Comparison of ENCODE assay signal across 27 cellular contexts in the genomic region with DNA sequence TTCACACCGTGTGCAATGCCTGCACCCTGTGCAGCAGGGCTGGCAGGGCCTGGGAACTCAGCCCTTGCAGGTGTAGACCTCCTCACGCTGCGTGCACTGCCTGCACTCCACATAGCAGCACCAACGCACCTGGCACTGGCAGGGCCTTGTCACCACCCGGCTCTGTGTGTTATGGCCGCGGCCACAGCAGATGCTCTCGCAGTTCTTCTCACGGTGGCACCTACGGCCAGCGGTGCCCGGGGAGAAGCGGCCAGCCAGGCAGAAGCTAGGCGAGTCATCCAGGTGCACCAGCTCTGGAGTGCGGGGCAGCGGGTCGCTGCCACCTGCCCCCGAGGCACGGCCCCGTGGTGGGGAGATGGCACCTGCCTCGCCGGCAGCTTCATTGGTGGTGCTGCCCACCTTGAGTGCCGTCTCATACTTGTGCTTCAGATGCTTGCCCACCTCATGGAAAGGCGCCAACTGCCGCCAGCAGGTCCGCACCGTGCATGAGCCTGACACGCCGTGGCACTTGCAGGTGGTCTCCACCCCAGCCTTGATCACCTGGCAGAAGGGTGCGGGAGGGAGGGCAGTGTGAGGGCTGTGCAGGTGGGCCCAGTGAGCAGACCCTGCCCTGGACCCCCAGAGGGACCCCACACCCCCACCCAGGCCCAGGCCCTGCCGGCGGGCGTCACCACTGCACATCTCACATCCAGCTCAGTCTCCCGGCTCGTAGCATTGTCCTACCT. TPM values are rescaled to one million over a fixed set of nuclear protein-coding genes. Genes with fewer than 3 reads are reported as not detected.
"Had no signal": no experiment of that assay in that cellular context is flagged by ENCODE, and none has a peak within 500 bp of the region (broad histone marks: within the 10 kb centered on the region; RNA-seq: fewer than 3 reads in every experiment).

No MANE protein-coding gene starts in this region.

- ATAC-seq: activated CD8-positive, alpha-beta T cell treated with anti-CD3 and anti-CD28 coated beads, Interleukin-2, amount 10 ng/mL, durations not matched to agents 7 days and 5 days; body of pancreas; K562; WTC11 had no signal

- H3K4me1 Mint-ChIP-seq: activated naive CD4-positive, alpha-beta T cell treated with anti-CD3 and anti-CD28 coated beads, Interleukin-2, amount 50 U/mL, for 24 hours had no signal

- H3K9me3 ChIP-seq: ascending aorta, body of pancreas, Peyer's patch had no signal

- H3K27ac Mint-ChIP-seq: activated CD8-positive, alpha-beta T cell treated with anti-CD3 and anti-CD28 coated beads, Interleukin-2, amount 10 ng/mL, durations not matched to agents 7 days and 5 days; activated naive CD4-positive, alpha-beta T cell treated with anti-CD3 and anti-CD28 coated beads, Interleukin-2, amount 50 U/mL, for 24 hours; activated T-cell treated with anti-CD3 and anti-CD28 coated beads, Interleukin-2, amount 50 U/mL, for 24 hours; activated T-helper 1 cell treated with anti-CD3 and anti-CD28 coated beads, Interleukin-12 subunit alpha, Interleukin-12 subunit beta, Interleukin-2, Interleukin-4 antibody, amounts not matched to agents 30 ng/mL and 10 ng/mL and 1 ng/mL, durations not matched to agents 14 hours and 24 hours and 36 hours; T-helper 1 cell treated with Interleukin-12 subunit alpha and Interleukin-12 subunit beta and Interleukin-4 antibody, amounts not matched to agents 30 μg/mL and 1 μg/mL, for 36 hours; WTC11 had no signal

- H3K36me3 Mint-ChIP-seq: activated naive CD4-positive, alpha-beta T cell treated with anti-CD3 and anti-CD28 coated beads, Interleukin-2, amount 50 U/mL, for 24 hours; WTC11 had no signal

- H3K4me1 ChIP-seq: ascending aorta, body of pancreas, Peyer's patch had no signal

- H3K4me3 Mint-ChIP-seq: activated CD8-positive, alpha-beta T cell treated with anti-CD3 and anti-CD28 coated beads, Interleukin-2, amount 10 ng/mL, durations not matched to agents 7 days and 5 days; activated naive CD4-positive, alpha-beta T cell treated with anti-CD3 and anti-CD28 coated beads, Interleukin-2, amount 50 U/mL, for 24 hours; activated T-cell treated with anti-CD3 and anti-CD28 coated beads, Interleukin-2, amount 50 U/mL, for 24 hours; activated T-helper 1 cell treated with anti-CD3 and anti-CD28 coated beads, Interleukin-12 subunit alpha, Interleukin-12 subunit beta, Interleukin-2, Interleukin-4 antibody, amounts not matched to agents 30 ng/mL and 10 ng/mL and 1 ng/mL, durations not matched to agents 14 hours and 24 hours and 36 hours; T-helper 1 cell treated with Interleukin-12 subunit alpha and Interleukin-12 subunit beta and Interleukin-4 antibody, amounts not matched to agents 30 μg/mL and 1 μg/mL, for 36 hours; WTC11 had no signal

- H3K4me3 ChIP-seq: ascending aorta, body of pancreas, K562, Peyer's patch had no signal

- FAIRE-seq: bronchial epithelial cell, K562 had no signal

- H3K27ac ChIP-seq: ascending aorta, body of pancreas, Peyer's patch, RWPE1 had no signal

- DNase-seq: activated CD4-positive, alpha-beta T cell treated with anti-CD3 and anti-CD28 coated beads for 48 hours; activated CD4-positive, alpha-beta T cell treated with anti-CD3 and anti-CD28 coated beads, Interleukin-2, amount 50 U/mL, for 4 hours; activated CD4-positive, CD25-positive, alpha-beta regulatory T cell treated with anti-CD3 and anti-CD28 coated beads, Interleukin-2, amount 50 U/mL, for 72 hours; activated CD8-positive, alpha-beta memory T cell treated with anti-CD3 and anti-CD28 coated beads, Interleukin-2, amount 50 U/mL, for 48 hours; activated CD8-positive, alpha-beta T cell treated with anti-CD3 and anti-CD28 coated beads, Interleukin-2, amount 10 ng/mL, durations not matched to agents 7 days and 5 days; activated effector memory CD4-positive, alpha-beta T cell treated with Interleukin-2 at 50 U/mL for 16 hours; activated naive CD4-positive, alpha-beta T cell; activated T-cell treated with anti-CD3 and anti-CD28 coated beads, Interleukin-2, amount 50 U/mL, for 24 hours; body of pancreas; Karpas-422; MM.1S; NCI-H1105; NCI-H1436; NCI-H1694 treated with DMSO at 0.1 percent for 48 hours; NCI-H2029 treated with DMSO at 0.1 percent for 48 hours; NCI-H524; Peyer's patch; SHP77 treated with DMSO at 0.1 percent for 48 hours had no signal

- H3K27me3 Mint-ChIP-seq: activated naive CD4-positive, alpha-beta T cell treated with anti-CD3 and anti-CD28 coated beads, Interleukin-2, amount 50 U/mL, for 24 hours; activated T-cell treated with anti-CD3 and anti-CD28 coated beads, Interleukin-2, amount 50 U/mL, for 24 hours had no signal

- H3K9me3 Mint-ChIP-seq: activated naive CD4-positive, alpha-beta T cell treated with anti-CD3 and anti-CD28 coated beads, Interleukin-2, amount 50 U/mL, for 24 hours; activated T-cell treated with anti-CD3 and anti-CD28 coated beads, Interleukin-2, amount 50 U/mL, for 24 hours; activated T-helper 1 cell treated with anti-CD3 and anti-CD28 coated beads, Interleukin-12 subunit alpha, Interleukin-12 subunit beta, Interleukin-2, Interleukin-4 antibody, amounts not matched to agents 30 ng/mL and 10 ng/mL and 1 ng/mL, durations not matched to agents 14 hours and 24 hours and 36 hours; T-helper 1 cell treated with Interleukin-12 subunit alpha and Interleukin-12 subunit beta and Interleukin-4 antibody, amounts not matched to agents 30 μg/mL and 1 μg/mL, for 36 hours; WTC11 had no signal

- H3K36me3 ChIP-seq: Peyer's patch had no signal

- H3K27me3 ChIP-seq: ascending aorta, body of pancreas, Peyer's patch had no signal

RNA-seq across cellular contexts. Expression of gene WNT9A, which starts 26.1 kb away (rescaled TPM):
- total RNA-seq: activated CD8-positive, alpha-beta T cell treated with anti-CD3 and anti-CD28 coated beads, Interleukin-2, amount 10 ng/mL, durations not matched to agents 7 days and 5 days; activated T-helper 1 cell treated with anti-CD3 and anti-CD28 coated beads, Interleukin-12 subunit alpha, Interleukin-12 subunit beta, Interleukin-2, Interleukin-4 antibody, amounts not matched to agents 30 ng/mL and 10 ng/mL and 1 ng/mL, durations not matched to agents 14 hours and 24 hours and 36 hours; SK-MEL-5 had no signal
